Comparison of ENCODE assay signal across 35 cellular contexts in genomic region chr19:30355586-30355985, GRCh38. TPM values are rescaled to one million over a fixed set of nuclear protein-coding genes. Genes with fewer than 3 reads are reported as not detected.
"Had no signal": no experiment of that assay in that cellular context is flagged by ENCODE, and none has a peak within 500 bp of the region (broad histone marks: within the 10 kb centered on the region; RNA-seq: fewer than 3 reads in every experiment).

No MANE protein-coding gene starts in this region.

- H3K4me1 ChIP-seq: ascending aorta, esophagus muscularis mucosa, foreskin keratinocyte had no signal

- H3K9me3 Mint-ChIP-seq: activated B cell treated with CpG ODN at 0.5 μM for 24 hours; activated CD8-positive, alpha-beta T cell treated with anti-CD3 and anti-CD28 coated beads for 36 hours; activated naive CD8-positive, alpha-beta T cell treated with anti-CD3 and anti-CD28 coated beads for 36 hours; activated T-cell treated with anti-CD3 and anti-CD28 coated beads, Interleukin-2, amount 50 U/mL, for 4 hours; activated T-helper 17 cell treated with anti-CD3 and anti-CD28 coated beads, Interleukin-2, amount 50 U/mL, for 72 hours; effector memory CD8-positive, alpha-beta T cell; T-helper 2 cell treated with Interferon-gamma antibody and Interleukin-4, amounts not matched to agents 5 μg/mL and 100 μg/mL, for 36 hours had no signal

- DNase-seq: activated B cell treated with CpG ODN at 0.5 μM for 24 hours; activated CD4-positive, alpha-beta T cell treated with anti-CD3 and anti-CD28 coated beads for 48 hours; activated CD4-positive, alpha-beta T cell treated with anti-CD3 and anti-CD28 coated beads, Interleukin-2, amount 50 U/mL, for 1 hour; activated CD4-positive, alpha-beta T cell treated with anti-CD3 and anti-CD28 coated beads, Interleukin-2, amount 50 U/mL, for 48 hours; activated CD8-positive, alpha-beta memory T cell treated with anti-CD3 and anti-CD28 coated beads, Interleukin-2, amount 10 ng/mL, durations not matched to agents 7 days and 5 days; activated CD8-positive, alpha-beta memory T cell treated with anti-CD3 and anti-CD28 coated beads, Interleukin-2, amount 50 U/mL, for 4 hours; activated CD8-positive, alpha-beta T cell treated with anti-CD3 and anti-CD28 coated beads for 36 hours; activated effector memory CD4-positive, alpha-beta T cell treated with Interleukin-2 at 50 U/mL for 16 hours; activated gamma-delta T cell treated with Interleukin-2 at 50 U/mL for 16 hours; activated naive CD4-positive, alpha-beta T cell treated with anti-CD3 and anti-CD28 coated beads, Interleukin-2, amount 50 U/mL, for 16 hours; activated naive CD4-positive, alpha-beta T cell treated with Interleukin-2 at 50 U/mL for 16 hours; activated naive CD8-positive, alpha-beta T cell treated with anti-CD3 and anti-CD28 coated beads for 36 hours; activated T-cell treated with anti-CD3 and anti-CD28 coated beads, Interleukin-2, amount 50 U/mL, for 4 hours; brain microvascular endothelial cell; caudate nucleus; cortex of kidney; dermis blood vessel endothelial cell; effector CD4-positive, alpha-beta T cell; effector memory CD8-positive, alpha-beta T cell; erythroblast; foreskin keratinocyte; gastrocnemius medialis; glutamatergic neuron; T-helper 1 cell; T-helper 17 cell; T1000; WERI-Rb-1 had no signal

- H3K36me3 ChIP-seq: ascending aorta, brain microvascular endothelial cell, esophagus muscularis mucosa, gastrocnemius medialis, WERI-Rb-1 had no signal

- H3K4me1 Mint-ChIP-seq: activated B cell treated with CpG ODN at 0.5 μM for 24 hours; activated CD8-positive, alpha-beta memory T cell treated with anti-CD3 and anti-CD28 coated beads, Interleukin-2, amount 10 ng/mL, durations not matched to agents 7 days and 5 days; activated T-helper 17 cell treated with anti-CD3 and anti-CD28 coated beads, Interleukin-2, amount 50 U/mL, for 72 hours; T-helper 17 cell had no signal

- H3K4me3 ChIP-seq: ascending aorta, esophagus muscularis mucosa, gastrocnemius medialis had no signal

- ATAC-seq: activated CD4-positive, CD25-positive, alpha-beta regulatory T cell treated with anti-CD3 and anti-CD28 coated beads, Interleukin-2, amount 50 U/mL, for 24 hours; activated CD8-positive, alpha-beta memory T cell treated with anti-CD3 and anti-CD28 coated beads, Interleukin-2, amount 10 ng/mL, durations not matched to agents 7 days and 5 days; activated CD8-positive, alpha-beta T cell treated with anti-CD3 and anti-CD28 coated beads for 36 hours; activated T-cell treated with anti-CD3 and anti-CD28 coated beads, Interleukin-2, amount 50 U/mL, for 4 hours; activated T-helper 17 cell treated with anti-CD3 and anti-CD28 coated beads, Interleukin-2, amount 50 U/mL, for 72 hours; effector memory CD8-positive, alpha-beta T cell; foreskin keratinocyte; gastrocnemius medialis; T-helper 17 cell had no signal

- H3K9me3 ChIP-seq: ascending aorta, esophagus muscularis mucosa, gastrocnemius medialis had no signal

- H3K27me3 ChIP-seq: ascending aorta, brain microvascular endothelial cell, foreskin keratinocyte, gastrocnemius medialis had no signal

- H3K4me3 Mint-ChIP-seq: activated B cell treated with CpG ODN at 0.5 μM for 24 hours; activated CD8-positive, alpha-beta memory T cell treated with anti-CD3 and anti-CD28 coated beads, Interleukin-2, amount 10 ng/mL, durations not matched to agents 7 days and 5 days; activated CD8-positive, alpha-beta T cell treated with anti-CD3 and anti-CD28 coated beads for 36 hours; activated naive CD8-positive, alpha-beta T cell treated with anti-CD3 and anti-CD28 coated beads for 36 hours; activated T-cell treated with anti-CD3 and anti-CD28 coated beads, Interleukin-2, amount 50 U/mL, for 4 hours; activated T-helper 17 cell treated with anti-CD3 and anti-CD28 coated beads, Interleukin-2, amount 50 U/mL, for 72 hours; effector memory CD8-positive, alpha-beta T cell; T-helper 17 cell; T-helper 2 cell treated with Interferon-gamma antibody and Interleukin-4, amounts not matched to agents 5 μg/mL and 100 μg/mL, for 36 hours had no signal

- FAIRE-seq: colon had no signal

- H3K27ac ChIP-seq: ascending aorta, brain microvascular endothelial cell, esophagus muscularis mucosa, foreskin keratinocyte, gastrocnemius medialis, WERI-Rb-1 had no signal

- H3K36me3 Mint-ChIP-seq: activated CD8-positive, alpha-beta memory T cell treated with anti-CD3 and anti-CD28 coated beads, Interleukin-2, amount 10 ng/mL, durations not matched to agents 7 days and 5 days; activated naive CD8-positive, alpha-beta T cell treated with anti-CD3 and anti-CD28 coated beads for 36 hours had no signal

- H3K27ac Mint-ChIP-seq: activated B cell treated with CpG ODN at 0.5 μM for 24 hours; activated CD8-positive, alpha-beta memory T cell treated with anti-CD3 and anti-CD28 coated beads, Interleukin-2, amount 10 ng/mL, durations not matched to agents 7 days and 5 days; activated CD8-positive, alpha-beta T cell treated with anti-CD3 and anti-CD28 coated beads for 36 hours; activated naive CD8-positive, alpha-beta T cell treated with anti-CD3 and anti-CD28 coated beads for 36 hours; activated T-helper 17 cell treated with anti-CD3 and anti-CD28 coated beads, Interleukin-2, amount 50 U/mL, for 72 hours; effector memory CD8-positive, alpha-beta T cell; T-helper 17 cell; T-helper 2 cell treated with Interferon-gamma antibody and Interleukin-4, amounts not matched to agents 5 μg/mL and 100 μg/mL, for 36 hours had no signal

RNA-seq across cellular contexts. Expression of gene ZNF536, which starts 16.6 kb away (rescaled TPM):
- total RNA-seq: activated B cell treated with CpG ODN at 0.5 μM for 24 hours; activated CD8-positive, alpha-beta memory T cell treated with anti-CD3 and anti-CD28 coated beads for 36 hours; activated CD8-positive, alpha-beta memory T cell treated with anti-CD3 and anti-CD28 coated beads, Interleukin-2, amount 10 ng/mL, durations not matched to agents 7 days and 5 days; activated CD8-positive, alpha-beta T cell treated with anti-CD3 and anti-CD28 coated beads for 36 hours; activated naive CD8-positive, alpha-beta T cell treated with anti-CD3 and anti-CD28 coated beads for 36 hours; activated T-cell treated with anti-CD3 and anti-CD28 coated beads, Interleukin-2, amount 50 U/mL, for 4 hours; activated T-helper 17 cell treated with anti-CD3 and anti-CD28 coated beads, Interleukin-2, amount 50 U/mL, for 72 hours; ascending aorta; chondrocyte; dermis blood vessel endothelial cell; foreskin keratinocyte; T-helper 17 cell had no signal
- polyA plus RNA-seq: foreskin keratinocyte had no signal
